17 cellular contexts compared by ENCODE assay signal in genomic region chr21:33944185-33944763, GRCh38. TPM values are rescaled to one million over a fixed set of nuclear protein-coding genes. Genes with fewer than 3 reads are reported as not detected.
A peak's percentile ranks its signal among the peaks of the same experiment; 100 is the strongest.
DNase-seq lines count a peak whose midpoint lies in the region; ATAC-seq, FAIRE-seq and TF ChIP-seq lines count a peak whose summit lies in the region.
"Had no signal": no experiment of that assay in that cellular context is flagged by ENCODE, and none has a peak within 500 bp of the region (broad histone marks: within the 10 kb centered on the region; RNA-seq: fewer than 3 reads in every experiment).

No MANE protein-coding gene starts in this region.

- CTCF ChIA-PET in Panc1 (lab: Charles Lee): no interaction called here
- CTCF ChIA-PET in K562 (lab: Yijun Ruan, JAX; ENCODE audit: low intra/inter-chr PET ratio): no interaction called here

- 89% methylated on average over 1 of the region's 1 CpG for WGBS in K562 (ENCODE audit: insufficient coverage, low coverage, missing lambda C conversion rate)

- H3K27ac ChIP-seq in Panc1 (ENCODE audit: low read length) (peak overlapping the region; percentile 37; the same call in 1 of the 2 replicates), K562 (ENCODE audit: extremely low read depth, low read depth, low read length) (no peak overlapping the region)

- H3K4me3 Mint-ChIP-seq in activated T-cell treated with anti-CD3 and anti-CD28 coated beads, Interleukin-2, amount 50 U/mL, for 72 hours: no peak overlapping the region
- no peak overlapping the region for H3K4me3 Mint-ChIP-seq in stimulated activated memory B cell treated with anti-CD40 and anti-IgM and Interleukin-4, amounts not matched to agents 10 μg/mL and 1 μg/mL and 100 μg/mL, for 72 hours
- H3K4me3 Mint-ChIP-seq: B cell had no signal

- no peak overlapping the region for H3K4me2 ChIP-seq in K562 (ENCODE audit: insufficient read depth, low read length)

- no peak for TF ChIP-seq EP300 in K562 (IDR thresholded peaks at IDR 0.05; ENCODE audit: low read length)

- BruUV-seq in Panc1 (replicated peaks; lab: Mats Ljungman, UMichigan) (no TSS peak), K562 (replicated peaks; lab: Mats Ljungman, UMichigan) (no TSS peak)

- intact Hi-C loops in Panc1 (cut with micrococcal nuclease; ENCODE audit: unreplicated experiment) (loop anchor here (10.0 kb wide), 1 partner anchor 131 kb away; the partner anchor contains the start of genes MRPS6 and SLC5A3), K562 (cut with micrococcal nuclease) (no loop called here)

- peaks cover 3% of the 10 kb centered on the region; the same call in 1 of the 2 replicates for H3K9me3 ChIP-seq in Panc1 (ENCODE audit: control insufficient read depth, insufficient read depth, low read depth, low read length)
- H3K9me3 ChIP-seq in K562 (replicated peaks; ENCODE audit: control insufficient read depth, insufficient read depth, low read depth, low read length): no peaks in the 10 kb centered on the region

- no peak for DNase-seq in activated T-cell treated with anti-CD3 and anti-CD28 coated beads, Interleukin-2, amount 50 U/mL, for 72 hours
- DNase-seq in activated T-cell treated with anti-CD3 and anti-CD28 coated beads, Interleukin-2, amount 50 U/mL, for 48 hours: no peak
- DNase-seq in Panc1 (ENCODE audit: low read depth, low spot score) (no peak), K562 (ENCODE audit: extremely low read depth in 1 of 4, low spot score in 3 of 4) (no peak), NCI-H510A (lab: John Stamatoyannopoulos, UW) (no peak)
- DNase-seq: H9, NCI-H1417 treated with DMSO at 0.1 percent for 48 hours, NCI-H2029, NCI-H524, SHP77 had no signal

- peak overlapping the region; percentile 51 for H3K27ac Mint-ChIP-seq in activated T-cell treated with anti-CD3 and anti-CD28 coated beads, Interleukin-2, amount 50 U/mL, for 72 hours
- peak overlapping the region; percentile 4 for H3K27ac Mint-ChIP-seq in stimulated activated memory B cell treated with anti-CD40 and anti-IgM and Interleukin-4, amounts not matched to agents 10 μg/mL and 1 μg/mL and 100 μg/mL, for 72 hours
- H3K27ac Mint-ChIP-seq: B cell, H9 had no signal

- H3K36me3 Mint-ChIP-seq in activated T-cell treated with anti-CD3 and anti-CD28 coated beads, Interleukin-2, amount 50 U/mL, for 72 hours (ENCODE audit: insufficient read depth in 2 of 2): peaks cover 20 to 21% of the 10 kb centered on the region in 2 donors
- peaks cover 4% of the 10 kb centered on the region for H3K36me3 Mint-ChIP-seq in stimulated activated memory B cell treated with anti-CD40 and anti-IgM and Interleukin-4, amounts not matched to agents 10 μg/mL and 1 μg/mL and 100 μg/mL, for 72 hours
- H3K36me3 Mint-ChIP-seq: IgD-negative memory B cell had no signal

- H3K36me3 ChIP-seq in Panc1 (ENCODE audit: control insufficient read depth, insufficient read depth, low read length) (no peaks in the 10 kb centered on the region), K562 (ENCODE audit: control insufficient read depth, insufficient read depth, low read length) (no peaks in the 10 kb centered on the region)

- in situ Hi-C loops in Panc1 (cut with HindIII; ENCODE audit: low pct_unique_long_range_greater_than_20kb, low sequenced_read_pairs): no loop called here
- in situ Hi-C loops in K562 (cut with MboI): no loop called here

- H3K27me3 Mint-ChIP-seq in activated T-cell treated with anti-CD3 and anti-CD28 coated beads, Interleukin-2, amount 50 U/mL, for 72 hours (ENCODE audit: low read depth): no peaks in the 10 kb centered on the region
- no peaks in the 10 kb centered on the region for H3K27me3 Mint-ChIP-seq in stimulated activated memory B cell treated with anti-CD40 and anti-IgM and Interleukin-4, amounts not matched to agents 10 μg/mL and 1 μg/mL and 100 μg/mL, for 72 hours
- H3K27me3 Mint-ChIP-seq: B cell, IgD-negative memory B cell had no signal

- TF ChIP-seq POLR2A in K562 (conservative IDR thresholded peaks at IDR 0.05): no peak

- no peaks in the 10 kb centered on the region for H3K9me1 ChIP-seq in K562 (ENCODE audit: control insufficient read depth, insufficient read depth, low read length)

- H2AFZ ChIP-seq in K562 (ENCODE audit: low read depth, low read length): peak overlapping the region; percentile 22; the same call in 1 of the 2 replicates

- H3K4me3 ChIP-seq in Panc1 (ENCODE audit: low read depth in 2 of 2, low read length in 2 of 2) (no peak overlapping the region), K562 (no peak overlapping the region)
- H3K4me3 ChIP-seq: GM12878 had no signal

- H3K4me1 Mint-ChIP-seq in activated T-cell treated with anti-CD3 and anti-CD28 coated beads, Interleukin-2, amount 50 U/mL, for 72 hours (ENCODE audit: low read depth): peaks cover 81% of the 10 kb centered on the region
- peaks cover 39% of the 10 kb centered on the region for H3K4me1 Mint-ChIP-seq in stimulated activated memory B cell treated with anti-CD40 and anti-IgM and Interleukin-4, amounts not matched to agents 10 μg/mL and 1 μg/mL and 100 μg/mL, for 72 hours

- no peaks in the 10 kb centered on the region for H3K27me3 ChIP-seq in Panc1 (ENCODE audit: control insufficient read depth, insufficient read depth, low read length)
- H3K27me3 ChIP-seq in K562 (ENCODE audit: control insufficient read depth in 2 of 2, insufficient read depth in 2 of 2, low read length in 2 of 2): no peaks in the 10 kb centered on the region

- TF ChIP-seq CTCF in Panc1 (IDR thresholded peaks at IDR 0.05) (no peak), K562 (IDR thresholded peaks at IDR 0.05 in 2 of 3, conservative IDR thresholded peaks at IDR 0.05 in 1 of 3; ENCODE audit: insufficient read depth in 2 of 3, low read depth in 1 of 3, low read length in 3 of 3) (no peak)

- H3K79me2 ChIP-seq in K562 (ENCODE audit: control insufficient read depth, insufficient read depth, low read length): no peaks in the 10 kb centered on the region

- H3K9me3 Mint-ChIP-seq in activated T-cell treated with anti-CD3 and anti-CD28 coated beads, Interleukin-2, amount 50 U/mL, for 72 hours: peaks cover 4 to 5% of the 10 kb centered on the region in 2 donors
- H3K9me3 Mint-ChIP-seq in stimulated activated memory B cell treated with anti-CD40 and anti-IgM and Interleukin-4, amounts not matched to agents 10 μg/mL and 1 μg/mL and 100 μg/mL, for 72 hours: peaks cover 7% of the 10 kb centered on the region

- no peaks in the 10 kb centered on the region for H4K20me1 ChIP-seq in K562 (replicated peaks; ENCODE audit: control insufficient read depth, insufficient read depth, low read length)

- no peak for FAIRE-seq in K562 (lab: Jason Lieb, UNC)
- FAIRE-seq: GM12878, GM18507, RCC 7860 had no signal

- no peak overlapping the region for H3K9ac ChIP-seq in K562 (ENCODE audit: insufficient read depth in 1 of 2, low read depth in 2 of 2, low read length in 2 of 2)

- no peak for TF ChIP-seq RAD21 in K562 (CRISPR knock-in tag; conservative IDR thresholded peaks at IDR 0.05 in 1 of 2, IDR thresholded peaks at IDR 0.05 in 1 of 2)

- ATAC-seq in activated T-cell treated with anti-CD3 and anti-CD28 coated beads, Interleukin-2, amount 50 U/mL, for 72 hours (replicated peaks in 1 of 2): no peak
- no peak for ATAC-seq in Panc1
- no peak for ATAC-seq in K562
- no peak for ATAC-seq in stimulated activated memory B cell treated with anti-CD40 and anti-IgM and Interleukin-4, amounts not matched to agents 10 μg/mL and 1 μg/mL and 100 μg/mL, for 72 hours
- ATAC-seq in GM21360 (IDR thresholded peaks at IDR 0.05; ENCODE audit: unreplicated experiment): no peak
- ATAC-seq: GM12878 had no signal

- H3K4me1 ChIP-seq in Panc1 (ENCODE audit: control insufficient read depth, insufficient read depth, low read length) (peaks cover 20% of the 10 kb centered on the region), K562 (replicated peaks in 1 of 2; ENCODE audit: control insufficient read depth in 2 of 2, insufficient read depth in 2 of 2, low read length in 2 of 2) (peaks cover 17 to 32% of the 10 kb centered on the region in 2 experiments)

- POLR2A ChIA-PET in Panc1 (lab: Charles Lee) (no interaction called here), K562 (lab: Yijun Ruan, JAX) (interaction anchor here (0.9 to 1.9 kb wide), 2 partner anchors 9 to 10 kb away, joined by 3 to 4 read pairs; no protein-coding TSS in a partner anchor)

TF ChIP-seq in K562, 482 proteins besides CTCF, POLR2A, EP300 and RAD21 (continues in another document):
- no peak for TF ChIP-seq NR2C2 (CRISPR knock-in tag; IDR thresholded peaks at IDR 0.05)
- no peak for TF ChIP-seq NR2C2 (tag; IDR thresholded peaks at IDR 0.05)
- no peak for TF ChIP-seq ZNF57 (CRISPR knock-in tag; IDR thresholded peaks at IDR 0.05)
- no peak for TF ChIP-seq MYC (IDR thresholded peaks at IDR 0.05; ENCODE audit: low read depth, low read length)
- no peak for TF ChIP-seq MYC (CRISPR knock-in tag; IDR thresholded peaks at IDR 0.05; ENCODE audit: borderline replicate concordance, low read depth)
- peak; percentile 76; the same call in 1 of the 2 replicates for TF ChIP-seq TRIM28 (IDR thresholded peaks at IDR 0.05)
- no peak for TF ChIP-seq KDM2B (CRISPR knock-in tag; IDR thresholded peaks at IDR 0.05)
- TF ChIP-seq HLTF (IDR thresholded peaks at IDR 0.05): 0 out of 2 replicates have a peak, but pooled peaks have one; percentile 37
- peak; percentile 28 to 61; a peak in 3 of 4 replicates for TF ChIP-seq TRIM24 (IDR thresholded peaks at IDR 0.05)
- peak; percentile 78 for TF ChIP-seq ZNF121 (CRISPR knock-in tag; conservative IDR thresholded peaks at IDR 0.05)

RNA-seq across cellular contexts. Expression of gene ATP5PO, which starts 28.7 kb away (rescaled TPM):
- 100 to 1,000 TPM; 217 to 230 TPM for total RNA-seq in activated T-cell treated with anti-CD3 and anti-CD28 coated beads, Interleukin-2, amount 50 U/mL, for 72 hours
- total RNA-seq in Panc1 (2021; ENCODE audit: unreplicated experiment): 190 TPM
- polyA plus RNA-seq in Panc1 (2012; ENCODE audit: insufficient read length): 219 TPM
- 87.2 and 88.1 TPM in 2 replicates for total RNA-seq in K562 (2011; cell fraction: chromatin; rRNA removed; ENCODE audit: low replicate concordance)
- total RNA-seq in K562 (2011; cell fraction: nucleolus; rRNA removed): 116 and 117 TPM in 2 replicates
- total RNA-seq in K562 (2011; cell fraction: nucleoplasm; rRNA removed): 142 and 177 TPM in 2 replicates
- 331 and 367 TPM in 2 replicates for total RNA-seq in K562 (2014; rRNA removed)
- 629 and 685 TPM in 2 replicates for total RNA-seq in K562 (2014; rRNA removed; fragmentation: Illumina TruSeq; extraction: Trizol)
- total RNA-seq in K562 (2015; rRNA removed; fragmentation: Illumina TruSeq; extraction: Trizol): 525 and 540 TPM in 2 replicates
- total RNA-seq in K562 (2021): 509 and 580 TPM in 2 replicates
- 907 and 1,058 TPM in 2 replicates for polyA plus RNA-seq in K562 (2011; rRNA removed)
- polyA plus RNA-seq in K562 (2011; cell fraction: cytosol; rRNA removed): 395 and 662 TPM in 2 replicates
- polyA plus RNA-seq in K562 (2011; cell fraction: nucleus; rRNA removed): 197 and 359 TPM in 2 replicates
- polyA plus RNA-seq in K562 (2012): 622 and 679 TPM in 2 replicates
- 919 and 926 TPM in 2 replicates for polyA plus RNA-seq in K562 (2014; fragmentation: Illumina TruSeq; extraction: Trizol)
- polyA plus RNA-seq in K562 (2014; fragmentation: Nextera tagmentation; extraction: Ambion mirVana): 1,000 to 10,000 TPM; 2,628 to 2,722 TPM
- polyA plus RNA-seq in K562 (2014; rRNA removed): 749 and 808 TPM in 2 replicates
- 421 and 488 TPM in 2 replicates for polyA minus RNA-seq in K562 (2011; rRNA and poly(A)+ RNA removed)
- polyA minus RNA-seq in K562 (2011; cell fraction: cytosol; rRNA and poly(A)+ RNA removed): 112 and 139 TPM in 2 replicates
- 67.7 and 113 TPM in 2 replicates for polyA minus RNA-seq in K562 (2011; cell fraction: nucleus; rRNA and poly(A)+ RNA removed)
